ENCODE assay signal across 8 cellular contexts in the genomic region with DNA sequence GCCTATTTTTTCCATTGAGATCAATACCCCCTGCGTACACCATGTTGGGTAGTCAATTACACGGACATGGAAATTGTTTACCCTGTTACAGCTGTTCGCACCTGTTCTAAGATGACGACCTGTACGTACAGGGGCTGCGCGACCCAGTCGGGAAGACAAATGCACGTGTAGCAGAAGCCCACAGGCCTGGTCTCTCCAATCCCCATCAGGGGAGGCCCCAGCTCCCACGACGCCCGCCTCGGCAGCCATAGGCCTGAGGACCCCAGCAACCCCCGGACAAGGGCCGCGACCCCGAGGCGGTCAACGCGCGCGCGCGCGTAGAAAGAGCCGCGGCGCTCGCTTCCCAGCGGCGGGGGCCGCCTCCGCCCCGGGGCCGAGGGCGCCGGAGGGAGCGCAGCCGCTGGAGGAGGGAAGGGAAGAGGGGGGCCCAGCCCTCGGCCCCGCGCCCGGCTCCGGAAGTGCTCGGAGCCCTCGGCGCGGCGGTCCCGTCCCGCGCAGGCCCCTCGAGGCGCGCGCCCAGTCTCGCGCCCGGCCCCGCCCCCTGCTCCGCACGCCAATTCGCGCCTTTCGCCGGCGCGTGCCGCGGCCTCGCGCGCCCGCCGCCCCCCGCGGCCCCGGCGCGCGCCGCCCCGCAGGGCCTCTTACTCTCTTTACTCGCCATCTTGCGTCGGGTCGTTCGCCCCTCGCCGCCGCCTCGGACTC. TPM values are rescaled to one million over a fixed set of nuclear protein-coding genes. Genes with fewer than 3 reads are reported as not detected.
DNase-seq lines count a peak whose midpoint lies in the region; ATAC-seq and TF ChIP-seq lines count a peak whose summit lies in the region.

No MANE protein-coding gene starts in this region.

- H3K9me3 Mint-ChIP-seq in activated T-helper 2 cell treated with anti-CD3 and anti-CD28 coated beads, Interferon-gamma antibody, Interleukin-2, Interleukin-4, amounts not matched to agents 10 μg/mL and 5 μg/mL and 100 μg/mL, durations not matched to agents 14 hours and 24 hours and 36 hours, result no peaks in the 10 kb centered on the region

- ATAC-seq in GM18520 (IDR thresholded peaks at IDR 0.05; ENCODE audit: unreplicated experiment), result peak; percentile 31
- peak; percentile 48 for ATAC-seq in HG03039 (IDR thresholded peaks at IDR 0.05; ENCODE audit: unreplicated experiment)

- H3K36me3 ChIP-seq in ACC112 (ENCODE audit: insufficient read depth, low read length) (peaks cover 4% of the 10 kb centered on the region; the same call in 1 of the 2 replicates), neutrophil (no peaks in the 10 kb centered on the region)

- H3K79me2 ChIP-seq in ACC112 (ENCODE audit: control insufficient read depth, insufficient read depth, low read length, unreplicated experiment), result peaks cover 46% of the 10 kb centered on the region

- H3K4me3 Mint-ChIP-seq in activated T-helper 2 cell treated with anti-CD3 and anti-CD28 coated beads, Interferon-gamma antibody, Interleukin-2, Interleukin-4, amounts not matched to agents 10 μg/mL and 5 μg/mL and 100 μg/mL, durations not matched to agents 14 hours and 24 hours and 36 hours (ENCODE audit: low read depth), result peak overlapping the region; percentile 96

- peak overlapping the region; percentile 99 for H3K27ac ChIP-seq in ACC112 (ENCODE audit: low read depth, low read length)
- peak overlapping the region; percentile 88 for H3K27ac ChIP-seq in neutrophil

- H2AFZ ChIP-seq in ACC112 (ENCODE audit: low read length, unreplicated experiment), result peak overlapping the region; percentile 6

- TF ChIP-seq CTCF in fibroblast of villous mesenchyme (IDR thresholded peaks at IDR 0.05; ENCODE audit: insufficient read depth, low read depth, low read length) (no peak), neutrophil (IDR thresholded peaks at IDR 0.05) (no peak)

- peaks cover 19% of the 10 kb centered on the region for H3K4me1 Mint-ChIP-seq in activated T-helper 2 cell treated with anti-CD3 and anti-CD28 coated beads, Interferon-gamma antibody, Interleukin-2, Interleukin-4, amounts not matched to agents 10 μg/mL and 5 μg/mL and 100 μg/mL, durations not matched to agents 14 hours and 24 hours and 36 hours (ENCODE audit: low read depth)

- H3K9me3 ChIP-seq in neutrophil, result no peaks in the 10 kb centered on the region

- H3K27ac Mint-ChIP-seq in activated T-helper 2 cell treated with anti-CD3 and anti-CD28 coated beads, Interferon-gamma antibody, Interleukin-2, Interleukin-4, amounts not matched to agents 10 μg/mL and 5 μg/mL and 100 μg/mL, durations not matched to agents 14 hours and 24 hours and 36 hours, result peak overlapping the region; percentile 98

- intact Hi-C loops in activated T-helper 2 cell treated with anti-CD3 and anti-CD28 coated beads, Interferon-gamma antibody, Interleukin-2, Interleukin-4, amounts not matched to agents 10 μg/mL and 5 μg/mL and 100 μg/mL, durations not matched to agents 14 hours and 24 hours and 36 hours (cut with micrococcal nuclease), result loop anchor here (1.0 to 10.0 kb wide), 4 partner anchors 13 to 1195 kb away; a partner anchor contains a TSS

- no peaks in the 10 kb centered on the region for H3K27me3 ChIP-seq in ACC112 (ENCODE audit: insufficient read depth, low read length)
- no peaks in the 10 kb centered on the region for H3K27me3 ChIP-seq in neutrophil

- H3K36me3 Mint-ChIP-seq in activated T-helper 2 cell treated with anti-CD3 and anti-CD28 coated beads, Interferon-gamma antibody, Interleukin-2, Interleukin-4, amounts not matched to agents 10 μg/mL and 5 μg/mL and 100 μg/mL, durations not matched to agents 14 hours and 24 hours and 36 hours (ENCODE audit: low read depth), result peaks cover 33% of the 10 kb centered on the region

- H3K27me3 Mint-ChIP-seq in activated T-helper 2 cell treated with anti-CD3 and anti-CD28 coated beads, Interferon-gamma antibody, Interleukin-2, Interleukin-4, amounts not matched to agents 10 μg/mL and 5 μg/mL and 100 μg/mL, durations not matched to agents 14 hours and 24 hours and 36 hours (ENCODE audit: low read depth), result no peaks in the 10 kb centered on the region

- H3K4me3 ChIP-seq in ACC112 (ENCODE audit: low read depth, low read length), result peak overlapping the region; percentile 99
- peak overlapping the region; percentile 81 for H3K4me3 ChIP-seq in fibroblast of villous mesenchyme (ENCODE audit: low read depth, low read length)
- H3K4me3 ChIP-seq in neutrophil (ENCODE audit: low read depth in 1 of 2, low read length in 1 of 2), result peak overlapping the region; percentile 67 to 71

- H3K4me1 ChIP-seq in ACC112 (ENCODE audit: control insufficient read depth, insufficient read depth, low read length, unreplicated experiment), result peaks cover 24% of the 10 kb centered on the region
- H3K4me1 ChIP-seq in neutrophil (ENCODE audit: control insufficient read depth in 1 of 2, insufficient read depth in 1 of 2, low read depth in 1 of 2, low read length in 1 of 2), result peaks cover 11 to 18% of the 10 kb centered on the region in 2 experiments

- DNase-seq in NCI-H526 treated with DMSO at 0.1 percent for 48 hours (lab: John Stamatoyannopoulos, UW) (peak; percentile 30), fibroblast of villous mesenchyme (ENCODE audit: low read depth) (peak; percentile 33), NCI-H774 (lab: John Stamatoyannopoulos, UW) (no peak)
- peak; percentile 44 for DNase-seq in activated T-helper 2 cell treated with anti-CD3 and anti-CD28 coated beads, Interferon-gamma antibody, Interleukin-2, Interleukin-4, amounts not matched to agents 10 μg/mL and 5 μg/mL and 100 μg/mL, durations not matched to agents 14 hours and 24 hours and 36 hours (ENCODE audit: low spot score)

RNA-seq across cellular contexts. Expression of a gene that starts 0.6 kb away (rescaled TPM):
- total RNA-seq in activated T-helper 2 cell treated with anti-CD3 and anti-CD28 coated beads, Interferon-gamma antibody, Interleukin-2, Interleukin-4, amounts not matched to agents 10 μg/mL and 5 μg/mL and 100 μg/mL, durations not matched to agents 14 hours and 24 hours and 36 hours, result 163 and 164 TPM in 2 replicates
- total RNA-seq in fibroblast of villous mesenchyme, result 123 and 124 TPM in 2 replicates
